20 cellular contexts compared by ENCODE assay signal in the genomic region with DNA sequence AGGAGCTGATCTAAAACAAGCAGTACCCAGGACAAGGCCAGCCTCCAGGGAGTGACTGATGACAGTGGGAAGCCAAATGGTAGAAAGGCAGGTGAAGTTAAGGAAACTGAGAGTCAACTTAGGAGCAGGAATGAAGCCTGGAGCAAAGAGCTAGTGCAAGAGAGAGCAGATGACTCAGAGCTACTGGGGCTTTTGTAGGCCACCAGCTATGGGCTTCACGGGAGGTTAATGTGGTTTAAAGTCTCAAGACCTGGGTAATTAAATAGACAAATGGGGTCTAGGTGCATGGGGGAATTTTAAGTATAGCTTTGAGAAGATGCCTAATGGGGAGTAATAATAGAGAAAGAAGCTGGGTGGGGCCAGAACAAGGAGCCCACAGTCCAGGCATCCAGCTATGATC. TPM values are rescaled to one million over a fixed set of nuclear protein-coding genes. Genes with fewer than 3 reads are reported as not detected.
DNase-seq lines count a peak whose midpoint lies in the region; ATAC-seq, FAIRE-seq and TF ChIP-seq lines count a peak whose summit lies in the region.
"Had no signal": no experiment of that assay in that cellular context is flagged by ENCODE, and none has a peak within 500 bp of the region (broad histone marks: within the 10 kb centered on the region; RNA-seq: fewer than 3 reads in every experiment).

No MANE protein-coding gene starts in this region.

- no peaks in the 10 kb centered on the region for H4K20me1 ChIP-seq in H1 (replicated peaks in 1 of 2; ENCODE audit: control insufficient read depth in 1 of 2, insufficient read depth in 2 of 2, low read length in 2 of 2)

- H3K18ac ChIP-seq in H1 (ENCODE audit: extremely low read depth, low read length): no peak overlapping the region

- no peak overlapping the region for H3K23ac ChIP-seq in H1 (ENCODE audit: insufficient read length)

- no peak overlapping the region for H3K4me3 ChIP-seq in H1 (ENCODE audit: extremely low read depth in 1 of 4, insufficient read depth in 2 of 4, low read depth in 3 of 4, low read length in 4 of 4)
- peak overlapping the region in 1 of 12 donors; percentile 57 for H3K4me3 ChIP-seq in heart left ventricle
- H3K4me3 ChIP-seq: K562, SJSA1 had no signal

- no peak for DNase-seq in GM12892 (ENCODE audit: insufficient read length)
- DNase-seq in H1 (ENCODE audit: low read depth in 1 of 2, low spot score in 2 of 2): no peak
- DNase-seq in DMS114 treated with DMSO at 0.1 percent for 48 hours (lab: John Stamatoyannopoulos, UW; ENCODE audit: unreplicated experiment): no peak
- DNase-seq in heart left ventricle: no peak
- DNase-seq: AML-193; CD4-positive, alpha-beta T cell; DMS79 treated with DMSO at 0.1 percent for 48 hours; NCI-H1105; NCI-H187; T-helper 9 cell had no signal

- FAIRE-seq in GM12892 (lab: Jason Lieb, UNC) (peak; percentile 61), H1 (lab: Jason Lieb, UNC) (no peak)
- FAIRE-seq: G401.6, H54, K562 had no signal

- no peak overlapping the region for H2BK20ac ChIP-seq in H1 (ENCODE audit: low read length)

- H4K5ac ChIP-seq in H1 (ENCODE audit: insufficient read length, low read depth, low read length): no peak overlapping the region

- H3K27ac ChIP-seq in H1 (ENCODE audit: low read depth, low read length) (no peak overlapping the region), heart left ventricle (no peak overlapping the region)
- H3K27ac ChIP-seq: RWPE1, SJSA1 had no signal

- H3K36me3 ChIP-seq in H1 (ENCODE audit: control insufficient read depth in 2 of 4, insufficient read depth in 4 of 4, low read length in 3 of 4) (no peaks in the 10 kb centered on the region), heart left ventricle (no peaks in the 10 kb centered on the region)
- H3K36me3 ChIP-seq: SJSA1 had no signal

- H3K56ac ChIP-seq in H1 (replicated peaks; ENCODE audit: insufficient read length, low read depth, low read length): peak overlapping the region; percentile 14

- intact Hi-C loops in heart left ventricle (cut with DNase I): no loop called here

- CTCF ChIA-PET in H1 (lab: Charles Lee; ENCODE audit: partially characterized antibody): interaction anchor here (0.5 to 0.8 kb wide), 2 partner anchors 62 to 335 kb away, joined by 3 read pairs; no protein-coding TSS in a partner anchor

- no peak overlapping the region for H3K9ac ChIP-seq in H1 (replicated peaks in 1 of 4; ENCODE audit: extremely low read depth in 1 of 4, low read depth in 3 of 4, low read length in 3 of 4)

- no peak for TF ChIP-seq CTCF in H1 (IDR thresholded peaks at IDR 0.05; ENCODE audit: control extremely low read depth in 1 of 3, insufficient read depth in 1 of 3, low read depth in 1 of 3, low read length in 3 of 3)
- TF ChIP-seq CTCF in heart left ventricle (IDR thresholded peaks at IDR 0.05): no peak

- H3K27me3 ChIP-seq in H1 (replicated peaks in 1 of 4; ENCODE audit: control insufficient read depth in 3 of 4, extremely low read depth in 1 of 4, insufficient read depth in 3 of 4, low read length in 3 of 4): no peaks in the 10 kb centered on the region
- H3K27me3 ChIP-seq in heart left ventricle: peaks cover 0 to 4% (median 0%) of the 10 kb centered on the region in 9 donors
- H3K27me3 ChIP-seq: SJSA1 had no signal

- H3K79me2 ChIP-seq in H1 (ENCODE audit: control insufficient read depth in 1 of 2, insufficient read depth in 2 of 2, low read length in 2 of 2): no peaks in the 10 kb centered on the region

- TF ChIP-seq RAD21 in H1 (IDR thresholded peaks at IDR 0.05 in 1 of 2, conservative IDR thresholded peaks at IDR 0.05 in 1 of 2; ENCODE audit: low read depth in 2 of 2, low read length in 2 of 2): no peak

- no peak overlapping the region for H3K4ac ChIP-seq in H1 (replicated peaks; ENCODE audit: insufficient read length, low read depth, low read length)

- H3K14ac ChIP-seq in H1 (ENCODE audit: insufficient read length): no peak overlapping the region

- no peak overlapping the region for H4K91ac ChIP-seq in H1 (replicated peaks; ENCODE audit: insufficient read length, low read length)

- H4K8ac ChIP-seq in H1 (ENCODE audit: extremely low read depth, insufficient read depth, low read length): no peak overlapping the region

- H3K9me3 ChIP-seq in H1 (ENCODE audit: insufficient read depth in 2 of 2, low read depth in 1 of 2, low read length in 1 of 2): no peaks in the 10 kb centered on the region
- H3K9me3 ChIP-seq in heart left ventricle: no peaks in the 10 kb centered on the region
- H3K9me3 ChIP-seq: SJSA1 had no signal

- POLR2A ChIA-PET in H1 (lab: Charles Lee; ENCODE audit: partially characterized antibody): no interaction called here

- H2AFZ ChIP-seq in H1 (ENCODE audit: low read length): no peak overlapping the region

- ATAC-seq in GM19452 (IDR thresholded peaks at IDR 0.05; ENCODE audit: unreplicated experiment) (peak; percentile 40), HG03442 (IDR thresholded peaks at IDR 0.05; ENCODE audit: unreplicated experiment) (peak; percentile 33), HG03025 (IDR thresholded peaks at IDR 0.05; ENCODE audit: low FRiP score, unreplicated experiment) (no peak), heart left ventricle (no peak)
- ATAC-seq: K562 had no signal

- H3K4me1 ChIP-seq in H1 (replicated peaks in 1 of 4; ENCODE audit: control insufficient read depth in 3 of 4, insufficient read depth in 4 of 4, low read length in 3 of 4) (no peaks in the 10 kb centered on the region), heart left ventricle (peaks cover 0 to 17% (median 0%) of the 10 kb centered on the region in 12 donors)
- H3K4me1 ChIP-seq: SJSA1 had no signal

- TF ChIP-seq POLR2A in GM12892 (IDR thresholded peaks at IDR 0.05; ENCODE audit: low read depth, low read length) (no peak), H1 (IDR thresholded peaks at IDR 0.05; ENCODE audit: control extremely low read depth in 1 of 2, low read depth in 2 of 2, low read length in 2 of 2) (no peak), heart left ventricle (IDR thresholded peaks at IDR 0.05) (no peak)

- no peak overlapping the region for H3K4me2 ChIP-seq in H1 (ENCODE audit: insufficient read depth in 1 of 2, low read depth in 2 of 2, low read length in 2 of 2)

- H3K23me2 ChIP-seq in H1 (ENCODE audit: low read depth, low read length): no peaks in the 10 kb centered on the region; the same call in 1 of the 2 replicates

- 92% methylated on average over 1 of the region's 1 CpG; no CpG with 5 or more reads in 1 of the 2 experiments for WGBS in H1 (ENCODE audit: extremely low coverage in 1 of 2, insufficient coverage in 1 of 2, insufficient read length in 1 of 2, insufficient replicate concordance in 2 of 2, low coverage in 1 of 2, low lambda C conversion rate in 2 of 2, missing lambda C conversion rate in 1 of 2), 2 experiments
- WGBS in heart left ventricle, 4 donors: 79 to 88% (median 82%) methylated on average over 1 of the region's 1 CpG

- no peaks in the 10 kb centered on the region for H3K79me1 ChIP-seq in H1 (ENCODE audit: low read depth, low read length)

- no peak overlapping the region for H2BK5ac ChIP-seq in H1 (ENCODE audit: low read depth, low read length)

- H2BK15ac ChIP-seq in H1 (ENCODE audit: low read length): no peak overlapping the region

- 0 out of 2 replicates have a peak overlapping the region, but pooled peaks have one; percentile 33 for H2BK12ac ChIP-seq in H1 (ENCODE audit: low read depth, low read length)

- no peak overlapping the region for H2BK120ac ChIP-seq in H1 (replicated peaks; ENCODE audit: low read depth, low read length)

- H2AK5ac ChIP-seq in H1 (ENCODE audit: low read depth, low read length): no peak overlapping the region

- TF ChIP-seq EP300 in H1 (IDR thresholded peaks at IDR 0.05; ENCODE audit: borderline replicate concordance in 1 of 2, low read depth in 2 of 2, low read length in 2 of 2): no peak

TF ChIP-seq in H1, 55 proteins besides CTCF, POLR2A, EP300 and RAD21 (continues in another document):
- TF ChIP-seq JUN (IDR thresholded peaks at IDR 0.05; ENCODE audit: low read depth, low read length) (no peak), CBX5 (IDR thresholded peaks at IDR 0.05; ENCODE audit: low read depth, low read length) (no peak), FOSL1 (IDR thresholded peaks at IDR 0.05; ENCODE audit: insufficient read depth, low read depth, low read length) (no peak), E2F6 (IDR thresholded peaks at IDR 0.05) (no peak)

RNA-seq across cellular contexts. Expression of gene CD86, which starts 3.1 kb away (rescaled TPM):
- 21.2 TPM for polyA plus RNA-seq in GM12892 (2012; ENCODE audit: missing spikeins)
- total RNA-seq in H1 (2021; fragmentation: NEBNext Ultra II Directional; extraction: Animal tissue kit (Norgen Biotek cat#: 25700)): 0.30 and 0.40 TPM in 2 replicates
- polyA plus RNA-seq in H1 (2011; rRNA removed): 0.11 and 0.12 TPM in 2 replicates
- 0.09 TPM for polyA plus RNA-seq in H1 (2011; cell fraction: cytosol; rRNA removed)
- polyA plus RNA-seq in H1 (2011; cell fraction: nucleus; rRNA removed): 0.13 TPM
- 0.11 to 0.16 TPM (median 0.14 TPM) in 3 of 4 replicates, not detected in the other for polyA plus RNA-seq in H1 (2012, experiment 1 of 2)
- polyA plus RNA-seq in H1 (2012, experiment 2 of 2): not detected
- 0.59 TPM for polyA plus RNA-seq in H1 (2013, experiment 1 of 2)
- polyA plus RNA-seq in H1 (2013, experiment 2 of 2): 0.40 TPM
- 0.63 TPM in 1 of 2 replicates, not detected in the other for polyA minus RNA-seq in H1 (2011; rRNA and poly(A)+ RNA removed)
- not detected for polyA minus RNA-seq in H1 (2011; cell fraction: cytosol; rRNA and poly(A)+ RNA removed)
- not detected for polyA minus RNA-seq in H1 (2011; cell fraction: nucleus; rRNA and poly(A)+ RNA removed)
- total RNA-seq in heart left ventricle: 10 to 100 TPM in 2 of 9 donors, 1 to 10 TPM in 4, under 1 TPM in 3; 0.56 to 30.0 (median 1.8) TPM
- under 1 TPM; 0.38 to 0.86 TPM for polyA plus RNA-seq in heart left ventricle
- total RNA-seq: A673, NCI-H460, SJSA1 had no signal
- polyA plus RNA-seq: K562 had no signal

RNA-seq across cellular contexts. Expression of gene ILDR1, which starts 36.2 kb away (rescaled TPM):
- polyA plus RNA-seq in GM12892 (2012; ENCODE audit: missing spikeins): 3.3 TPM
- total RNA-seq in H1 (2021; fragmentation: NEBNext Ultra II Directional; extraction: Animal tissue kit (Norgen Biotek cat#: 25700)): 1.6 and 1.8 TPM in 2 replicates
- polyA plus RNA-seq in H1 (2011; rRNA removed) (1.8 and 2.7 TPM in 2 replicates), heart left ventricle (not detected)
- 2.2 TPM for polyA plus RNA-seq in H1 (2011; cell fraction: cytosol; rRNA removed)
- 2.3 TPM for polyA plus RNA-seq in H1 (2011; cell fraction: nucleus; rRNA removed)
- polyA plus RNA-seq in H1 (2012, experiment 1 of 2): 1.3 to 2.2 TPM (median 1.5 TPM) in 4 replicates
- 0.76 TPM for polyA plus RNA-seq in H1 (2012, experiment 2 of 2)
- 2.1 TPM for polyA plus RNA-seq in H1 (2013, experiment 1 of 2)
- 1.9 TPM for polyA plus RNA-seq in H1 (2013, experiment 2 of 2)
- 6.9 and 12.3 TPM in 2 replicates for polyA minus RNA-seq in H1 (2011; rRNA and poly(A)+ RNA removed)
- polyA minus RNA-seq in H1 (2011; cell fraction: cytosol; rRNA and poly(A)+ RNA removed): 2.7 TPM
- polyA minus RNA-seq in H1 (2011; cell fraction: nucleus; rRNA and poly(A)+ RNA removed): 6.4 TPM
- total RNA-seq in heart left ventricle: under 1 TPM in 3 of 9 donors, not detected in 6; 0.18 to 0.24 (median 0.20) TPM
- total RNA-seq: A673; CD4-positive, alpha-beta T cell; SJSA1 had no signal
- polyA plus RNA-seq: K562 had no signal

Comparison
In these comparisons a context has a peak if more than half of its experiments do, and no peak if none do; other contexts are left out.
1. ATAC-seq: peak in GM19452 (single experiment) and HG03442 (single experiment); none in HG03025 (single experiment) and heart left ventricle (0 of 4).